ENCODE assay signal across 10 cellular contexts in the genomic region with DNA sequence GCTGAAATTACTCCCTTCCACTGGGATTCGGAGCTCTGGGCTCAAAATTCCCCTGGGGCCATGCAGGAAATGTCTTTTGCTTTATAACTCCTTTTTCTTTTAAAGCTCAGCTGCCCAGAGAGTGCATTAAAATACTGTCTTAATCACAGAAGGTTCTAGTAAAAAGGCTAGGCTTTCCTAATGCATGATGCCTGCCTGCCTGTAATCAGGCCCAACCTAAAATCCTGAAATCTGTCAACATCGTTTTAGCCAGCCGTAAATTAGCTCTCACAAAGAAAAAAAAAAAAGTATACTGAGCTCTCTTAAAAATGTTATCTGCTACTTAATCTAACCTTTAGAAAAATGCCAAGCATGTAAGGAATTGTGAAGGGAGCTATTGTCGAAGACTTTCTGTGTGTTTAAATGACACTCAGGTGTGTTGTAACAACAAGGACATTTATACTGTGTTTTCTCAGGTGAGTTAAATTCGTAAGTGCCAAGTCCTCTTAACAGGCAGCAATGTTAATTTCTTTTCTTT. TPM values are rescaled to one million over a fixed set of nuclear protein-coding genes. Genes with fewer than 3 reads are reported as not detected.
DNase-seq lines count a peak whose midpoint lies in the region; ATAC-seq and TF ChIP-seq lines count a peak whose summit lies in the region.
"Had no signal": no experiment of that assay in that cellular context is flagged by ENCODE, and none has a peak within 500 bp of the region (broad histone marks: within the 10 kb centered on the region; RNA-seq: fewer than 3 reads in every experiment).

No MANE protein-coding gene starts in this region.

- peak overlapping the region in 4 of 5 experiments; percentile 29 to 56 (median 44) for H3K4me3 Mint-ChIP-seq in brain
- no peak overlapping the region for H3K4me3 Mint-ChIP-seq in stimulated activated effector memory CD8-positive, alpha-beta T cell treated with anti-CD3 and anti-CD28 coated beads, Interleukin-12 subunit alpha, Interleukin-12 subunit beta, amount 100 ng/mL, for 72 hours
- H3K4me3 Mint-ChIP-seq: activated naive CD8-positive, alpha-beta T cell had no signal

- H3K4me1 ChIP-seq in lower lobe of right lung (peaks cover 50% of the 10 kb centered on the region), upper lobe of right lung (peaks cover 26% of the 10 kb centered on the region)

- intact Hi-C loops in lower lobe of right lung (cut with DNase I) (no loop called here), upper lobe of right lung (cut with DNase I) (no loop called here)

- no peaks in the 10 kb centered on the region for H3K9me3 ChIP-seq in lower lobe of right lung
- H3K9me3 ChIP-seq in upper lobe of right lung: no peaks in the 10 kb centered on the region

- H3K27me3 ChIP-seq in lower lobe of right lung (ENCODE audit: low read depth) (no peaks in the 10 kb centered on the region), upper lobe of right lung (no peaks in the 10 kb centered on the region)

- H3K27ac ChIP-seq in lower lobe of right lung: peak overlapping the region; percentile 57
- peak overlapping the region; percentile 61 for H3K27ac ChIP-seq in upper lobe of right lung

- no peak overlapping the region for H3K4me3 ChIP-seq in lower lobe of right lung
- peak overlapping the region; percentile 15 for H3K4me3 ChIP-seq in upper lobe of right lung

- TF ChIP-seq CTCF in brain (conservative IDR thresholded peaks at IDR 0.05) (no peak), lower lobe of right lung (IDR thresholded peaks at IDR 0.05) (no peak), upper lobe of right lung (IDR thresholded peaks at IDR 0.05) (no peak)

- H3K4me1 Mint-ChIP-seq in brain: peaks cover 77% of the 10 kb centered on the region
- H3K4me1 Mint-ChIP-seq in stimulated activated effector memory CD8-positive, alpha-beta T cell treated with anti-CD3 and anti-CD28 coated beads, Interleukin-12 subunit alpha, Interleukin-12 subunit beta, amount 100 ng/mL, for 72 hours: no peaks in the 10 kb centered on the region

- no peak for DNase-seq in HEK293T (ENCODE audit: extremely low spot score)
- DNase-seq in lower lobe of right lung: no peak
- DNase-seq in upper lobe of right lung: no peak
- no peak for DNase-seq in stimulated activated effector memory CD8-positive, alpha-beta T cell treated with anti-CD3 and anti-CD28 coated beads, Interleukin-12 subunit alpha, Interleukin-12 subunit beta, amount 100 ng/mL, for 72 hours (ENCODE audit: low spot score in 2 of 2)
- DNase-seq in DMS153 treated with DMSO at 0.1 percent for 48 hours (lab: John Stamatoyannopoulos, UW; ENCODE audit: unreplicated experiment): no peak
- no peak for DNase-seq in NCI-H1436 treated with DMSO at 0.1 percent for 48 hours (lab: John Stamatoyannopoulos, UW)
- DNase-seq: NCI-H2029 had no signal

- H3K36me3 ChIP-seq in lower lobe of right lung (no peaks in the 10 kb centered on the region), upper lobe of right lung (no peaks in the 10 kb centered on the region)

- POLR2A ChIA-PET in HEK293T (lab: Yijun Ruan, JAX): interaction anchor here (0.6 to 1.0 kb wide), 2 partner anchors 23 to 26 kb away, joined by 3 to 4 read pairs; a partner anchor contains a TSS

- CTCF ChIA-PET in HEK293T (lab: Yijun Ruan, JAX): interaction anchor here (0.8 kb wide), 1 partner anchor 12 kb away, joined by 3 read pairs; no protein-coding TSS in a partner anchor

- H3K9me3 Mint-ChIP-seq in brain: peaks cover 0 to 15% (median 9%) of the 10 kb centered on the region in 5 experiments
- no peaks in the 10 kb centered on the region for H3K9me3 Mint-ChIP-seq in stimulated activated effector memory CD8-positive, alpha-beta T cell treated with anti-CD3 and anti-CD28 coated beads, Interleukin-12 subunit alpha, Interleukin-12 subunit beta, amount 100 ng/mL, for 72 hours

- H3K36me3 Mint-ChIP-seq in brain: peaks cover 6% of the 10 kb centered on the region
- H3K36me3 Mint-ChIP-seq in stimulated activated effector memory CD8-positive, alpha-beta T cell treated with anti-CD3 and anti-CD28 coated beads, Interleukin-12 subunit alpha, Interleukin-12 subunit beta, amount 100 ng/mL, for 72 hours: no peaks in the 10 kb centered on the region
- H3K36me3 Mint-ChIP-seq: activated naive CD8-positive, alpha-beta T cell had no signal

- H3K27me3 Mint-ChIP-seq in brain: peaks cover 15% of the 10 kb centered on the region
- H3K27me3 Mint-ChIP-seq: activated naive CD8-positive, alpha-beta T cell had no signal

- ATAC-seq in lower lobe of right lung (peak; percentile 41 to 73), upper lobe of right lung (peak; percentile 68)
- ATAC-seq in stimulated activated effector memory CD8-positive, alpha-beta T cell treated with anti-CD3 and anti-CD28 coated beads, Interleukin-12 subunit alpha, Interleukin-12 subunit beta, amount 100 ng/mL, for 72 hours: no peak

- peak overlapping the region in 4 of 5 experiments; percentile 12 to 86 (median 75) for H3K27ac Mint-ChIP-seq in brain
- no peak overlapping the region for H3K27ac Mint-ChIP-seq in stimulated activated effector memory CD8-positive, alpha-beta T cell treated with anti-CD3 and anti-CD28 coated beads, Interleukin-12 subunit alpha, Interleukin-12 subunit beta, amount 100 ng/mL, for 72 hours
- H3K27ac Mint-ChIP-seq: activated naive CD8-positive, alpha-beta T cell had no signal

TF ChIP-seq in HEK293T, 16 proteins besides CTCF, POLR2A, EP300 and RAD21:
- TF ChIP-seq CTBP1 (IDR thresholded peaks at IDR 0.05; ENCODE audit: borderline replicate concordance): 0 out of 2 replicates have a peak, but pooled peaks have one; percentile 15
- TF ChIP-seq L3MBTL2 (conservative IDR thresholded peaks at IDR 0.05): 0 out of 2 replicates have a peak, but pooled peaks have one; percentile 16
- no peak for TF ChIP-seq LEF1 (IDR thresholded peaks at IDR 0.05; ENCODE audit: borderline replicate concordance)
- TF ChIP-seq ZNF384 (IDR thresholded peaks at IDR 0.05): peak; percentile 86
- TF ChIP-seq, protein P1, sequence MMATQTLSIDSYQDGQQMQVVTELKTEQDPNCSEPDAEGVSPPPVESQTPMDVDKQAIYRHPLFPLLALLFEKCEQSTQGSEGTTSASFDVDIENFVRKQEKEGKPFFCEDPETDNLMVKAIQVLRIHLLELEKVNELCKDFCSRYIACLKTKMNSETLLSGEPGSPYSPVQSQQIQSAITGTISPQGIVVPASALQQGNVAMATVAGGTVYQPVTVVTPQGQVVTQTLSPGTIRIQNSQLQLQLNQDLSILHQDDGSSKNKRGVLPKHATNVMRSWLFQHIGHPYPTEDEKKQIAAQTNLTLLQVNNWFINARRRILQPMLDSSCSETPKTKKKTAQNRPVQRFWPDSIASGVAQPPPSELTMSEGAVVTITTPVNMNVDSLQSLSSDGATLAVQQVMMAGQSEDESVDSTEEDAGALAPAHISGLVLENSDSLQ (IDR thresholded peaks at IDR 0.05): peak; percentile 40; the same call in 1 of the 2 replicates

RNA-seq across cellular contexts. Expression of a gene that starts 26.4 kb away (rescaled TPM):
- 3.7 TPM for polyA plus RNA-seq in brain (ENCODE audit: insufficient read depth, low read depth, low replicate concordance)
- total RNA-seq in lower lobe of right lung: 5.6 TPM
- total RNA-seq in upper lobe of right lung: 5.8 TPM
- total RNA-seq: mononuclear cell had no signal
